In genomic region chr4:12729384-12729783, GRCh38 we compare ENCODE assay signal across 10 cellular contexts.
DNase-seq lines count a peak whose midpoint lies in the region; ATAC-seq, FAIRE-seq and TF ChIP-seq lines count a peak whose summit lies in the region.
"Had no signal": no experiment of that assay in that cellular context is flagged by ENCODE, and none has a peak within 500 bp of the region (broad histone marks: within the 10 kb centered on the region; RNA-seq: fewer than 3 reads in every experiment).

No MANE protein-coding gene starts in this region.

- no peak for ATAC-seq in GM21360 (IDR thresholded peaks at IDR 0.05; ENCODE audit: unreplicated experiment)
- ATAC-seq in HG02870 (IDR thresholded peaks at IDR 0.05; ENCODE audit: unreplicated experiment) = no peak

- H3K9me3 Mint-ChIP-seq in chondrocyte (ENCODE audit: low read depth) = no peaks in the 10 kb centered on the region
- H3K9me3 Mint-ChIP-seq in osteocyte (ENCODE audit: unreplicated experiment) = no peaks in the 10 kb centered on the region

- no peaks in the 10 kb centered on the region for H3K36me3 Mint-ChIP-seq in chondrocyte (ENCODE audit: low read depth)
- H3K36me3 Mint-ChIP-seq in osteocyte (ENCODE audit: unreplicated experiment) = no peaks in the 10 kb centered on the region

- peak; percentile 0 for DNase-seq in DMS153 (lab: John Stamatoyannopoulos, UW)
- no peak for DNase-seq in DMS153 treated with DMSO at 0.1 percent for 48 hours (lab: John Stamatoyannopoulos, UW; ENCODE audit: unreplicated experiment)
- no peak for DNase-seq in LNCaP clone FGC (ENCODE audit: low read depth)
- no peak for DNase-seq in chondrocyte (ENCODE audit: low spot score)
- DNase-seq in osteocyte (ENCODE audit: extremely low spot score, unreplicated experiment) = no peak
- DNase-seq in GM12891 (ENCODE audit: insufficient read length, low spot score) = no peak

- H3K4me1 Mint-ChIP-seq in chondrocyte (ENCODE audit: low read depth) (no peaks in the 10 kb centered on the region), osteocyte (ENCODE audit: unreplicated experiment) (no peaks in the 10 kb centered on the region)

- no peak for TF ChIP-seq POLR2A in GM12891 (IDR thresholded peaks at IDR 0.05; ENCODE audit: low read depth, low read length)

- H3K4me3 ChIP-seq in LNCaP clone FGC (ENCODE audit: low read depth, low read length) = no peak overlapping the region
- H3K4me3 ChIP-seq: BLaER1, skin epidermis had no signal

- H3K27ac Mint-ChIP-seq in chondrocyte (ENCODE audit: unreplicated experiment) = no peak overlapping the region
- H3K27ac Mint-ChIP-seq in osteocyte (ENCODE audit: unreplicated experiment) = no peak overlapping the region

- H3K4me3 Mint-ChIP-seq in chondrocyte (ENCODE audit: unreplicated experiment) = no peak overlapping the region
- no peak overlapping the region for H3K4me3 Mint-ChIP-seq in osteocyte (ENCODE audit: unreplicated experiment)

- H3K27me3 Mint-ChIP-seq in chondrocyte (ENCODE audit: low read depth) (peaks cover 30% of the 10 kb centered on the region), osteocyte (ENCODE audit: unreplicated experiment) (peaks cover 2% of the 10 kb centered on the region)

- no peak for FAIRE-seq in GM12891 (lab: Jason Lieb, UNC)

- peak; percentile 38 for TF ChIP-seq CTCF in LNCaP clone FGC (IDR thresholded peaks at IDR 0.05; ENCODE audit: control insufficient read depth, extremely low read depth, insufficient read depth)
- peak; percentile 86 for TF ChIP-seq CTCF in chondrocyte (IDR thresholded peaks at IDR 0.05)
- TF ChIP-seq CTCF in osteocyte (IDR thresholded peaks at IDR 0.05) = peak; percentile 58

TF ChIP-seq in GM12891, 5 proteins besides CTCF, POLR2A, EP300 and RAD21:
- no peak for TF ChIP-seq TAF1 (IDR thresholded peaks at IDR 0.05; ENCODE audit: low read depth, low read length)
- TF ChIP-seq POU2F2 (IDR thresholded peaks at IDR 0.05; ENCODE audit: low read depth, low read length) = no peak
- TF ChIP-seq PAX5 (IDR thresholded peaks at IDR 0.05; ENCODE audit: insufficient read depth, low read length, severe bottlenecking) = no peak
- TF ChIP-seq SPI1 (IDR thresholded peaks at IDR 0.05; ENCODE audit: low read depth, low read length) = no peak
- TF ChIP-seq POLR2AphosphoS5 (IDR thresholded peaks at IDR 0.05; ENCODE audit: low read depth, low read length) = no peak
